In genomic region chr4:187077749-187078148, GRCh38 we compare ENCODE assay signal across 2 cellular contexts.
TF ChIP-seq lines count a peak whose summit lies in the region.

No MANE protein-coding gene starts in this region.

TF ChIP-seq in IMR-90, 13 proteins besides CTCF, POLR2A, EP300 and RAD21:
- TF ChIP-seq MAFK (IDR thresholded peaks at IDR 0.05; ENCODE audit: low read depth, low read length) (no peak), FOS (IDR thresholded peaks at IDR 0.05; ENCODE audit: low read depth, low read length) (no peak), MXI1 (IDR thresholded peaks at IDR 0.05; ENCODE audit: borderline replicate concordance, low read depth, low read length) (no peak), USF2 (IDR thresholded peaks at IDR 0.05; ENCODE audit: low read depth, low read length) (no peak), NFE2L2 (IDR thresholded peaks at IDR 0.05; ENCODE audit: low read depth, low read length) (no peak), ELK1 (IDR thresholded peaks at IDR 0.05; ENCODE audit: borderline replicate concordance, low read depth, low read length) (no peak), CHD1 (IDR thresholded peaks at IDR 0.05; ENCODE audit: low read depth, low read length) (no peak), RCOR1 (IDR thresholded peaks at IDR 0.05; ENCODE audit: insufficient replicate concordance, low read length) (no peak), SMC3 (IDR thresholded peaks at IDR 0.05; ENCODE audit: low read depth, low read length) (no peak), RFX5 (IDR thresholded peaks at IDR 0.05; ENCODE audit: low read depth, low read length) (no peak), CEBPB (IDR thresholded peaks at IDR 0.05; ENCODE audit: low read depth, low read length) (no peak), MAZ (IDR thresholded peaks at IDR 0.05; ENCODE audit: borderline replicate concordance, low read depth, low read length) (no peak), BHLHE40 (IDR thresholded peaks at IDR 0.05; ENCODE audit: low read depth, low read length) (no peak)

TF ChIP-seq in WTC11, 78 proteins besides CTCF, POLR2A, EP300 and RAD21:
- TF ChIP-seq, protein P1, sequence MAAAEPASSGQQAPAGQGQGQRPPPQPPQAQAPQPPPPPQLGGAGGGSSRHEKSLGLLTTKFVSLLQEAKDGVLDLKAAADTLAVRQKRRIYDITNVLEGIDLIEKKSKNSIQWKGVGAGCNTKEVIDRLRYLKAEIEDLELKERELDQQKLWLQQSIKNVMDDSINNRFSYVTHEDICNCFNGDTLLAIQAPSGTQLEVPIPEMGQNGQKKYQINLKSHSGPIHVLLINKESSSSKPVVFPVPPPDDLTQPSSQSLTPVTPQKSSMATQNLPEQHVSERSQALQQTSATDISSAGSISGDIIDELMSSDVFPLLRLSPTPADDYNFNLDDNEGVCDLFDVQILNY (CRISPR knock-in tag; IDR thresholded peaks at IDR 0.05): no peak
- TF ChIP-seq, protein P2, sequence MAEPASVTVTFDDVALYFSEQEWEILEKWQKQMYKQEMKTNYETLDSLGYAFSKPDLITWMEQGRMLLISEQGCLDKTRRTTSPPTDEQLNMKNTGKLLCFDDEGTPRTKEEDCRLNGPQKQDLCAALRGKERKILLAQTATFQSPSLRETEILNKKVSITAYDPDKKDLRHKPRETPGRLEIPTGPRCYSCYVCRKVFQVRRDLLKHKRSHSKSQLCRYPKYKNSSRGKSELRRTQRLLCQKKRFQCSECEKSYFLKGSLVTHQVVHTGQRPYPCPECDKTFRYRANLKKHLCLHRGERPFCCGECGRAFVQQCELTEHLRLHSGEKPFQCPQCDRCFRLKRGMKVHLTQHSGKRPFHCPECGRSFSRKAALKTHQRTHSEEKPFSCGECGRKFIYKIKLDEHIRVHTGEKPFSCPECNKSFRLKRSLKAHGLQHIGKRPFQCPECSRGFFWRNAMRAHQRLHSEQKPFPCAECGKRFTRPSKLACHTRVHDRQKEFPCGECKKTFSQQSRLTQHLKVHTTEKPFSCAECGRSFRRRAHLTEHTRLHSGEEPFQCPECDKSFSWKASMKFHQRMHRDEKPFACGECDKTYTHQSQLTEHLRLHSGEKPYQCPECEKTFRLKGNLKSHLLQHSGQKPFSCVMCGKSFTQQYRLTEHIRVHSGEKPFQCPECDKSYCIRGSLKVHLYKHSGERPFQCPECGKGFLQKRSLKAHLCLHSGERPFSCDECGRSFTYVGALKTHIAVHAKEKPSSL (CRISPR knock-in tag; conservative IDR thresholded peaks at IDR 0.05): no peak
- no peak for TF ChIP-seq ZNF138 (CRISPR knock-in tag; conservative IDR thresholded peaks at IDR 0.05)
- TF ChIP-seq, protein P3, sequence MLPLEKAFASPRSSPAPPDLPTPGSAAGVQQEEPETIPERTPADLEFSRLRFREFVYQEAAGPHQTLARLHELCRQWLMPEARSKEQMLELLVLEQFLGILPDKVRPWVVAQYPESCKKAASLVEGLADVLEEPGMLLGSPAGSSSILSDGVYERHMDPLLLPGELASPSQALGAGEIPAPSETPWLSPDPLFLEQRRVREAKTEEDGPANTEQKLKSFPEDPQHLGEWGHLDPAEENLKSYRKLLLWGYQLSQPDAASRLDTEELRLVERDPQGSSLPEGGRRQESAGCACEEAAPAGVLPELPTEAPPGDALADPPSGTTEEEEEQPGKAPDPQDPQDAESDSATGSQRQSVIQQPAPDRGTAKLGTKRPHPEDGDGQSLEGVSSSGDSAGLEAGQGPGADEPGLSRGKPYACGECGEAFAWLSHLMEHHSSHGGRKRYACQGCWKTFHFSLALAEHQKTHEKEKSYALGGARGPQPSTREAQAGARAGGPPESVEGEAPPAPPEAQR (CRISPR knock-in tag; IDR thresholded peaks at IDR 0.05): no peak
- TF ChIP-seq FOXP1 (CRISPR knock-in tag; IDR thresholded peaks at IDR 0.05; ENCODE audit: borderline replicate concordance): no peak
- no peak for TF ChIP-seq ZNF396 (CRISPR knock-in tag; IDR thresholded peaks at IDR 0.05; ENCODE audit: borderline replicate concordance)
